ENCODE assay signal across 22 cellular contexts in genomic region chr14:87629788-87630187, GRCh38.
"Had no signal": no experiment of that assay in that cellular context is flagged by ENCODE, and none has a peak within 500 bp of the region (broad histone marks: within the 10 kb centered on the region; RNA-seq: fewer than 3 reads in every experiment).

No MANE protein-coding gene starts in this region.

- H3K36me3 Mint-ChIP-seq: activated CD4-positive, alpha-beta memory T cell treated with anti-CD3 and anti-CD28 coated beads for 36 hours; activated naive CD8-positive, alpha-beta T cell treated with anti-CD3 and anti-CD28 coated beads for 36 hours had no signal

- H3K9ac ChIP-seq: parathyroid adenoma had no signal

- H3K4me3 Mint-ChIP-seq: activated CD4-positive, alpha-beta memory T cell treated with anti-CD3 and anti-CD28 coated beads for 36 hours; activated naive CD8-positive, alpha-beta T cell treated with anti-CD3 and anti-CD28 coated beads for 36 hours; nephron progenitor cell; stimulated activated naive CD8-positive, alpha-beta T cell treated with anti-CD3 and anti-CD28 coated beads, Interleukin-15, Interleukin-2, amounts not matched to agents 100 ng/mL and 50 ng/mL, for 24 hours had no signal

- H3K27me3 ChIP-seq: gastroesophageal sphincter, tibial artery had no signal

- H3K27ac Mint-ChIP-seq: activated CD4-positive, alpha-beta memory T cell treated with anti-CD3 and anti-CD28 coated beads for 36 hours; activated naive CD8-positive, alpha-beta T cell treated with anti-CD3 and anti-CD28 coated beads for 36 hours; nephron progenitor cell; stimulated activated naive CD8-positive, alpha-beta T cell treated with anti-CD3 and anti-CD28 coated beads, Interleukin-15, Interleukin-2, amounts not matched to agents 100 ng/mL and 50 ng/mL, for 24 hours had no signal

- H3K27ac ChIP-seq: epithelial cell of prostate, left ventricle myocardium inferior, parathyroid adenoma, tibial artery had no signal

- H3K4me1 ChIP-seq: parathyroid adenoma had no signal

- DNase-seq: activated CD4-positive, alpha-beta memory T cell treated with anti-CD3 and anti-CD28 coated beads for 36 hours; activated CD4-positive, alpha-beta T cell treated with anti-CD3 and anti-CD28 coated beads for 4 hours; activated CD4-positive, CD25-positive, alpha-beta regulatory T cell; activated naive CD4-positive, alpha-beta T cell treated with Interleukin-2 at 50 U/mL for 16 hours; activated naive CD8-positive, alpha-beta T cell treated with anti-CD3 and anti-CD28 coated beads for 36 hours; activated T-cell treated with anti-CD3 and anti-CD28 coated beads, Interleukin-2, amount 50 U/mL, for 48 hours; cerebellar nuclear complex; head of caudate nucleus; hypothalamus; left ventricle myocardium inferior; nephron progenitor cell; nucleus accumbens; right cardiac atrium; stimulated activated CD4-positive, alpha-beta T cell treated with anti-CD3 and anti-CD28 coated beads, Interleukin-1b, Interleukin-23, amount 100 ng/mL, for 48 hours; substantia nigra; T1000; tibial artery had no signal

- H3K36me3 ChIP-seq: gastroesophageal sphincter, left ventricle myocardium inferior, tibial artery had no signal

- H3K4me3 ChIP-seq: coronary artery, gastroesophageal sphincter, left ventricle myocardium inferior, tibial artery had no signal

- ATAC-seq: gastroesophageal sphincter, right cardiac atrium had no signal

- H3K4me1 Mint-ChIP-seq: activated naive CD8-positive, alpha-beta T cell treated with anti-CD3 and anti-CD28 coated beads for 36 hours had no signal

- H3K27me3 Mint-ChIP-seq: activated naive CD8-positive, alpha-beta T cell treated with anti-CD3 and anti-CD28 coated beads for 36 hours; stimulated activated naive CD8-positive, alpha-beta T cell treated with anti-CD3 and anti-CD28 coated beads, Interleukin-15, Interleukin-2, amounts not matched to agents 100 ng/mL and 50 ng/mL, for 24 hours had no signal

- H3K9me3 ChIP-seq: gastroesophageal sphincter, left ventricle myocardium inferior, tibial artery had no signal

- H3K9me3 Mint-ChIP-seq: activated CD4-positive, alpha-beta memory T cell treated with anti-CD3 and anti-CD28 coated beads for 36 hours; activated naive CD8-positive, alpha-beta T cell treated with anti-CD3 and anti-CD28 coated beads for 36 hours; nephron progenitor cell had no signal
